In genomic region chr1:213429642-213430041, GRCh38 we compare ENCODE assay signal across 21 cellular contexts.
"Had no signal": no experiment of that assay in that cellular context is flagged by ENCODE, and none has a peak within 500 bp of the region (broad histone marks: within the 10 kb centered on the region; RNA-seq: fewer than 3 reads in every experiment).

No MANE protein-coding gene starts in this region.

- DNase-seq: cortex of kidney; effector CD8-positive, alpha-beta T cell; effector memory CD8-positive, alpha-beta T cell; endodermal cell; erythroblast; esophagus squamous epithelium; foreskin fibroblast; foreskin melanocyte; gastrocnemius medialis; glutamatergic neuron; heart right ventricle; hippocampal formation; left cardiac atrium; left lung; left ventricle myocardium superior; lower lobe of right lung; mesenchymal stem cell; mucosa of descending colon; naive B cell; naive thymus-derived CD8-positive, alpha-beta T cell had no signal

- ATAC-seq: effector memory CD8-positive, alpha-beta T cell; esophagus mucosa; gastrocnemius medialis; heart right ventricle; left cardiac atrium; left lung; left ventricle myocardium superior; lower lobe of right lung; mucosa of descending colon; naive thymus-derived CD8-positive, alpha-beta T cell had no signal
